In genomic region chr2:223055140-223055539, GRCh38 we compare ENCODE assay signal across 10 cellular contexts.
DNase-seq lines count a peak whose midpoint lies in the region; ATAC-seq lines count a peak whose summit lies in the region.
"Had no signal": no experiment of that assay in that cellular context is flagged by ENCODE, and none has a peak within 500 bp of the region (broad histone marks: within the 10 kb centered on the region; RNA-seq: fewer than 3 reads in every experiment).

No MANE protein-coding gene starts in this region.

- no peak for ATAC-seq in HG03135 (IDR thresholded peaks at IDR 0.05; ENCODE audit: unreplicated experiment)

- no peaks in the 10 kb centered on the region for H3K27me3 ChIP-seq in adipocyte (replicated peaks; ENCODE audit: control insufficient read depth, insufficient read depth, low read length)
- peaks cover 0 to 12% (median 7%) of the 10 kb centered on the region in 5 donors for H3K27me3 ChIP-seq in subcutaneous abdominal adipose tissue (ENCODE audit: control insufficient read depth in 5 of 5, insufficient read depth in 4 of 5, low read length in 5 of 5)

- DNase-seq in NCI-H2029 (lab: John Stamatoyannopoulos, UW) = peak; percentile 42
- DNase-seq in NCI-H2029 treated with DMSO at 0.1 percent for 48 hours (lab: John Stamatoyannopoulos, UW) = no peak
- DNase-seq in adipocyte (ENCODE audit: low read depth) = peak; percentile 76
- DNase-seq in foreskin melanocyte = peak; percentile 79
- no peak for DNase-seq in activated naive CD4-positive, alpha-beta T cell treated with Interleukin-2 at 50 U/mL for 16 hours
- no peak for DNase-seq in GM19240 (ENCODE audit: insufficient read length, low spot score)
- DNase-seq: activated naive CD4-positive, alpha-beta T cell treated with anti-CD3 and anti-CD28 coated beads for 36 hours had no signal

- H3K36me3 ChIP-seq in adipocyte (ENCODE audit: control insufficient read depth, insufficient read depth, low read length, severe bottlenecking) (no peaks in the 10 kb centered on the region), subcutaneous abdominal adipose tissue (ENCODE audit: control insufficient read depth in 5 of 5, insufficient read depth in 5 of 5, low read length in 5 of 5) (no peaks in the 10 kb centered on the region)
- H3K36me3 ChIP-seq: neutrophil had no signal

- peak overlapping the region; percentile 32 for H3K27ac ChIP-seq in subcutaneous abdominal adipose tissue (ENCODE audit: low read depth, low read length)
- H3K27ac ChIP-seq: neutrophil had no signal

- H3K4me3 ChIP-seq in adipocyte (ENCODE audit: low read length) (peak overlapping the region; percentile 70), subcutaneous abdominal adipose tissue (ENCODE audit: low read depth in 1 of 5, low read length in 5 of 5) (peak overlapping the region in 2 of 5 donors; percentile 8 to 36)

- H3K4me1 ChIP-seq in adipocyte (ENCODE audit: control insufficient read depth, insufficient read depth, low read length) (peaks cover 48% of the 10 kb centered on the region), subcutaneous abdominal adipose tissue (ENCODE audit: control insufficient read depth in 5 of 5, insufficient read depth in 5 of 5, low read length in 5 of 5) (peaks cover 5 to 63% (median 60%) of the 10 kb centered on the region in 5 donors)

- H3K9me3 ChIP-seq in adipocyte (ENCODE audit: control insufficient read depth, low read length) (no peaks in the 10 kb centered on the region), subcutaneous abdominal adipose tissue (ENCODE audit: control insufficient read depth in 5 of 5, low read length in 5 of 5) (no peaks in the 10 kb centered on the region)
- H3K9me3 ChIP-seq: neutrophil had no signal

- H3K9ac ChIP-seq in adipocyte (ENCODE audit: low read length) (peak overlapping the region; percentile 52), subcutaneous abdominal adipose tissue (ENCODE audit: low read length in 5 of 5) (no peak overlapping the region)

Comparison
In these comparisons a context has a peak if more than half of its experiments do, and no peak if none do; other contexts are left out.
1. DNase-seq: peak in NCI-H2029 (single experiment), adipocyte (single experiment) and foreskin melanocyte (single experiment); none in NCI-H2029 treated with DMSO at 0.1 percent for 48 hours (single experiment), activated naive CD4-positive, alpha-beta T cell treated with Interleukin-2 at 50 U/mL for 16 hours (single experiment) and GM19240 (single experiment).